Comparison of ENCODE assay signal across 1 cellular context in the genomic region with DNA sequence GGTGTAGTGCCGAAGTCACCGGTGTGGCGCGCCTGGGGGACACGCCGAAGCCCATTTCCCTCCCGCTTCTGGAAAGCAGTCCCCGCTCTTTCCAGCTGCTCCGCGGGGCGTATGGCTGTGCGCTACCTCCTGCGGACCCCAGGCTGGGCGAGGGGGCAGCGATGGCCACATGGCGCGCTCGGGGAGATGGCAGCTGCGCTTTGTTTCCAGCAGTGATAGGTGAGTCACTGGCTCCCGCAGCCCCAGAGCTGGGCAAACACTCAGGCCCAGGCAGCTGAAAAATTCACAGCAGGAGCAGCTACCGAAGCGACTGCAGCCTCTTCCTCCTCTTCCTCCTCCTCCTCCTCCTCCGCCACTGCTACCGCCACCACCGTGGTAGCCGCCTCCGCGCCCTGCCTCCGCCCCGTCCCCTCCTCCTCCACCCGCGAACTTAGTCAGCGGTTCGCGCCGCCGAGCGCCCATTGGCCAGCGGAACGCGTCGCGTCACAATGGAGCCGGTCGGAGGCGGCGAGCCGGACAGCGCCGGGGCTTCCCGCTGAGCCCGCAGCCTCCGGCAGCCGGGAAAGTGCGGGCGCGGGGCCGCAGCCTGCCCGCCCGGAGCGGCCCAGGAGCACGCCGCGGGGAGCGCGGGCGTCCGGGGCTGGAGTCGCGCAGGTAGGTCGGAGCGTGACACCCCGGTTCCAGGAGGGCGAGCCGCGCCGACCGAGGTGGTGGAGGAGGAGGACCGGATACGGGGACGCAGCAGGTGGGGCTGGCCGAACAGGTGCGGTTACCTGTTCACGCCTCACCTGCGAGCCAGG.
TF ChIP-seq lines count a peak whose summit lies in the region.

A gene (plus strand): TSS at position 461 of the 800 bp plus-strand sequence. CDS start 57,822 bp downstream, outside the sequence.

TF ChIP-seq in K562, 482 proteins besides CTCF, POLR2A, EP300 and RAD21 (continued from another document and continues in another):
- TF ChIP-seq, protein P1, sequence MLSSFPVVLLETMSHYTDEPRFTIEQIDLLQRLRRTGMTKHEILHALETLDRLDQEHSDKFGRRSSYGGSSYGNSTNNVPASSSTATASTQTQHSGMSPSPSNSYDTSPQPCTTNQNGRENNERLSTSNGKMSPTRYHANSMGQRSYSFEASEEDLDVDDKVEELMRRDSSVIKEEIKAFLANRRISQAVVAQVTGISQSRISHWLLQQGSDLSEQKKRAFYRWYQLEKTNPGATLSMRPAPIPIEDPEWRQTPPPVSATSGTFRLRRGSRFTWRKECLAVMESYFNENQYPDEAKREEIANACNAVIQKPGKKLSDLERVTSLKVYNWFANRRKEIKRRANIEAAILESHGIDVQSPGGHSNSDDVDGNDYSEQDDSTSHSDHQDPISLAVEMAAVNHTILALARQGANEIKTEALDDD (IDR thresholded peaks at IDR 0.05), result no peak
- TF ChIP-seq SMARCE1 (IDR thresholded peaks at IDR 0.05) (peak; percentile 54), HLTF (IDR thresholded peaks at IDR 0.05) (peak; percentile 71; the same call in 1 of the 2 replicates), KDM1A (IDR thresholded peaks at IDR 0.05) (no peak), FOSL1 (tag; conservative IDR thresholded peaks at IDR 0.05) (peak; percentile 75), MCM3 (IDR thresholded peaks at IDR 0.05) (no peak), SOX6 (IDR thresholded peaks at IDR 0.05) (no peak), RUNX1 (IDR thresholded peaks at IDR 0.05; ENCODE audit: low read depth) (no peak), SMAD2 (IDR thresholded peaks at IDR 0.05; ENCODE audit: low read depth, low read length) (no peak), ZNF23 (CRISPR knock-in tag; IDR thresholded peaks at IDR 0.05) (no peak), TGIF2 (CRISPR knock-in tag; IDR thresholded peaks at IDR 0.05) (0 out of 2 replicates have a peak, but pooled peaks have one; percentile 20), ZNF431 (CRISPR knock-in tag; IDR thresholded peaks at IDR 0.05) (peak; percentile 89), SMARCA5 (IDR thresholded peaks at IDR 0.05) (no peak), TARDBP (IDR thresholded peaks at IDR 0.05) (peak; percentile 50; the same call in 1 of the 2 replicates), NCOA2 (IDR thresholded peaks at IDR 0.05; ENCODE audit: partially characterized antibody in 2 of 2) (no peak), ZNF143 (CRISPR knock-in tag; IDR thresholded peaks at IDR 0.05) (no peak; the same call in 1 of the 2 replicates), ZNF584 (CRISPR knock-in tag; IDR thresholded peaks at IDR 0.05; ENCODE audit: low read depth) (no peak), MXI1 (IDR thresholded peaks at IDR 0.05; ENCODE audit: low read depth, low read length) (no peak), SNRNP70 (optimal IDR thresholded peaks at IDR 0.05; ENCODE audit: low read depth, low read length) (no peak), HEY1 (CRISPR knock-in tag; IDR thresholded peaks at IDR 0.05; ENCODE audit: borderline replicate concordance) (no peak), ZC3H4 (CRISPR knock-in tag; IDR thresholded peaks at IDR 0.05; ENCODE audit: borderline replicate concordance) (peak; percentile 72; the same call in 1 of the 2 replicates), BACH1 (tag; IDR thresholded peaks at IDR 0.05) (no peak), SP2 (IDR thresholded peaks at IDR 0.05; ENCODE audit: extremely low read depth, low read depth, low read length, poor library complexity, severe bottlenecking) (no peak), TCF7 (IDR thresholded peaks at IDR 0.05; ENCODE audit: borderline replicate concordance) (peak; percentile 62; the same call in 1 of the 2 replicates), THRAP3 (IDR thresholded peaks at IDR 0.05; ENCODE audit: borderline replicate concordance) (no peak), ZNF239 (CRISPR knock-in tag; IDR thresholded peaks at IDR 0.05) (no peak), ZNF347 (CRISPR knock-in tag; IDR thresholded peaks at IDR 0.05; ENCODE audit: low read depth) (no peak)
- TF ChIP-seq, protein P2, sequence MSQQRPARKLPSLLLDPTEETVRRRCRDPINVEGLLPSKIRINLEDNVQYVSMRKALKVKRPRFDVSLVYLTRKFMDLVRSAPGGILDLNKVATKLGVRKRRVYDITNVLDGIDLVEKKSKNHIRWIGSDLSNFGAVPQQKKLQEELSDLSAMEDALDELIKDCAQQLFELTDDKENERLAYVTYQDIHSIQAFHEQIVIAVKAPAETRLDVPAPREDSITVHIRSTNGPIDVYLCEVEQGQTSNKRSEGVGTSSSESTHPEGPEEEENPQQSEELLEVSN (IDR thresholded peaks at IDR 0.05; ENCODE audit: borderline replicate concordance in 1 of 2, extremely low read depth in 1 of 2, insufficient read depth in 1 of 2, insufficient read length in 1 of 2, low read depth in 1 of 2, low read length in 1 of 2, poor library complexity in 1 of 2, severe bottlenecking in 1 of 2), result peak; percentile 63 to 98
- TF ChIP-seq, protein P3, sequence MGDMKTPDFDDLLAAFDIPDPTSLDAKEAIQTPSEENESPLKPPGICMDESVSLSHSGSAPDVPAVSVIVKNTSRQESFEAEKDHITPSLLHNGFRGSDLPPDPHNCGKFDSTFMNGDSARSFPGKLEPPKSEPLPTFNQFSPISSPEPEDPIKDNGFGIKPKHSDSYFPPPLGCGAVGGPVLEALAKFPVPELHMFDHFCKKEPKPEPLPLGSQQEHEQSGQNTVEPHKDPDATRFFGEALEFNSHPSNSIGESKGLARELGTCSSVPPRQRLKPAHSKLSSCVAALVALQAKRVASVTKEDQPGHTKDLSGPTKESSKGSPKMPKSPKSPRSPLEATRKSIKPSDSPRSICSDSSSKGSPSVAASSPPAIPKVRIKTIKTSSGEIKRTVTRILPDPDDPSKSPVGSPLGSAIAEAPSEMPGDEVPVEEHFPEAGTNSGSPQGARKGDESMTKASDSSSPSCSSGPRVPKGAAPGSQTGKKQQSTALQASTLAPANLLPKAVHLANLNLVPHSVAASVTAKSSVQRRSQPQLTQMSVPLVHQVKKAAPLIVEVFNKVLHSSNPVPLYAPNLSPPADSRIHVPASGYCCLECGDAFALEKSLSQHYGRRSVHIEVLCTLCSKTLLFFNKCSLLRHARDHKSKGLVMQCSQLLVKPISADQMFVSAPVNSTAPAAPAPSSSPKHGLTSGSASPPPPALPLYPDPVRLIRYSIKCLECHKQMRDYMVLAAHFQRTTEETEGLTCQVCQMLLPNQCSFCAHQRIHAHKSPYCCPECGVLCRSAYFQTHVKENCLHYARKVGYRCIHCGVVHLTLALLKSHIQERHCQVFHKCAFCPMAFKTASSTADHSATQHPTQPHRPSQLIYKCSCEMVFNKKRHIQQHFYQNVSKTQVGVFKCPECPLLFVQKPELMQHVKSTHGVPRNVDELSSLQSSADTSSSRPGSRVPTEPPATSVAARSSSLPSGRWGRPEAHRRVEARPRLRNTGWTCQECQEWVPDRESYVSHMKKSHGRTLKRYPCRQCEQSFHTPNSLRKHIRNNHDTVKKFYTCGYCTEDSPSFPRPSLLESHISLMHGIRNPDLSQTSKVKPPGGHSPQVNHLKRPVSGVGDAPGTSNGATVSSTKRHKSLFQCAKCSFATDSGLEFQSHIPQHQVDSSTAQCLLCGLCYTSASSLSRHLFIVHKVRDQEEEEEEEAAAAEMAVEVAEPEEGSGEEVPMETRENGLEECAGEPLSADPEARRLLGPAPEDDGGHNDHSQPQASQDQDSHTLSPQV (IDR thresholded peaks at IDR 0.05), result peak; percentile 89
- TF ChIP-seq, protein P4, sequence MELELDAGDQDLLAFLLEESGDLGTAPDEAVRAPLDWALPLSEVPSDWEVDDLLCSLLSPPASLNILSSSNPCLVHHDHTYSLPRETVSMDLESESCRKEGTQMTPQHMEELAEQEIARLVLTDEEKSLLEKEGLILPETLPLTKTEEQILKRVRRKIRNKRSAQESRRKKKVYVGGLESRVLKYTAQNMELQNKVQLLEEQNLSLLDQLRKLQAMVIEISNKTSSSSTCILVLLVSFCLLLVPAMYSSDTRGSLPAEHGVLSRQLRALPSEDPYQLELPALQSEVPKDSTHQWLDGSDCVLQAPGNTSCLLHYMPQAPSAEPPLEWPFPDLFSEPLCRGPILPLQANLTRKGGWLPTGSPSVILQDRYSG (tag; conservative IDR thresholded peaks at IDR 0.05; ENCODE audit: low read depth), result no peak; the same call in 1 of the 2 replicates
- TF ChIP-seq, protein P5, sequence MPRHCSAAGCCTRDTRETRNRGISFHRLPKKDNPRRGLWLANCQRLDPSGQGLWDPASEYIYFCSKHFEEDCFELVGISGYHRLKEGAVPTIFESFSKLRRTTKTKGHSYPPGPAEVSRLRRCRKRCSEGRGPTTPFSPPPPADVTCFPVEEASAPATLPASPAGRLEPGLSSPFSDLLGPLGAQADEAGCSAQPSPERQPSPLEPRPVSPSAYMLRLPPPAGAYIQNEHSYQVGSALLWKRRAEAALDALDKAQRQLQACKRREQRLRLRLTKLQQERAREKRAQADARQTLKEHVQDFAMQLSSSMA (CRISPR knock-in tag; IDR thresholded peaks at IDR 0.05), result no peak
- TF ChIP-seq, protein P6, sequence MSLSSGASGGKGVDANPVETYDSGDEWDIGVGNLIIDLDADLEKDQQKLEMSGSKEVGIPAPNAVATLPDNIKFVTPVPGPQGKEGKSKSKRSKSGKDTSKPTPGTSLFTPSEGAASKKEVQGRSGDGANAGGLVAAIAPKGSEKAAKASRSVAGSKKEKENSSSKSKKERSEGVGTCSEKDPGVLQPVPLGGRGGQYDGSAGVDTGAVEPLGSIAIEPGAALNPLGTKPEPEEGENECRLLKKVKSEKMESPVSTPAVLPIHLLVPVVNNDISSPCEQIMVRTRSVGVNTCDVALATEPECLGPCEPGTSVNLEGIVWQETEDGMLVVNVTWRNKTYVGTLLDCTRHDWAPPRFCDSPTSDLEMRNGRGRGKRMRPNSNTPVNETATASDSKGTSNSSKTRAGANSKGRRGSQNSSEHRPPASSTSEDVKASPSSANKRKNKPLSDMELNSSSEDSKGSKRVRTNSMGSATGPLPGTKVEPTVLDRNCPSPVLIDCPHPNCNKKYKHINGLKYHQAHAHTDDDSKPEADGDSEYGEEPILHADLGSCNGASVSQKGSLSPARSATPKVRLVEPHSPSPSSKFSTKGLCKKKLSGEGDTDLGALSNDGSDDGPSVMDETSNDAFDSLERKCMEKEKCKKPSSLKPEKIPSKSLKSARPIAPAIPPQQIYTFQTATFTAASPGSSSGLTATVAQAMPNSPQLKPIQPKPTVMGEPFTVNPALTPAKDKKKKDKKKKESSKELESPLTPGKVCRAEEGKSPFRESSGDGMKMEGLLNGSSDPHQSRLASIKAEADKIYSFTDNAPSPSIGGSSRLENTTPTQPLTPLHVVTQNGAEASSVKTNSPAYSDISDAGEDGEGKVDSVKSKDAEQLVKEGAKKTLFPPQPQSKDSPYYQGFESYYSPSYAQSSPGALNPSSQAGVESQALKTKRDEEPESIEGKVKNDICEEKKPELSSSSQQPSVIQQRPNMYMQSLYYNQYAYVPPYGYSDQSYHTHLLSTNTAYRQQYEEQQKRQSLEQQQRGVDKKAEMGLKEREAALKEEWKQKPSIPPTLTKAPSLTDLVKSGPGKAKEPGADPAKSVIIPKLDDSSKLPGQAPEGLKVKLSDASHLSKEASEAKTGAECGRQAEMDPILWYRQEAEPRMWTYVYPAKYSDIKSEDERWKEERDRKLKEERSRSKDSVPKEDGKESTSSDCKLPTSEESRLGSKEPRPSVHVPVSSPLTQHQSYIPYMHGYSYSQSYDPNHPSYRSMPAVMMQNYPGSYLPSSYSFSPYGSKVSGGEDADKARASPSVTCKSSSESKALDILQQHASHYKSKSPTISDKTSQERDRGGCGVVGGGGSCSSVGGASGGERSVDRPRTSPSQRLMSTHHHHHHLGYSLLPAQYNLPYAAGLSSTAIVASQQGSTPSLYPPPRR (CRISPR knock-in tag; IDR thresholded peaks at IDR 0.05; ENCODE audit: borderline replicate concordance), result peak; percentile 97
- TF ChIP-seq, protein P7, sequence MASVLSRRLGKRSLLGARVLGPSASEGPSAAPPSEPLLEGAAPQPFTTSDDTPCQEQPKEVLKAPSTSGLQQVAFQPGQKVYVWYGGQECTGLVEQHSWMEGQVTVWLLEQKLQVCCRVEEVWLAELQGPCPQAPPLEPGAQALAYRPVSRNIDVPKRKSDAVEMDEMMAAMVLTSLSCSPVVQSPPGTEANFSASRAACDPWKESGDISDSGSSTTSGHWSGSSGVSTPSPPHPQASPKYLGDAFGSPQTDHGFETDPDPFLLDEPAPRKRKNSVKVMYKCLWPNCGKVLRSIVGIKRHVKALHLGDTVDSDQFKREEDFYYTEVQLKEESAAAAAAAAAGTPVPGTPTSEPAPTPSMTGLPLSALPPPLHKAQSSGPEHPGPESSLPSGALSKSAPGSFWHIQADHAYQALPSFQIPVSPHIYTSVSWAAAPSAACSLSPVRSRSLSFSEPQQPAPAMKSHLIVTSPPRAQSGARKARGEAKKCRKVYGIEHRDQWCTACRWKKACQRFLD (CRISPR knock-in tag; IDR thresholded peaks at IDR 0.05), result peak; percentile 81; the same call in 1 of the 2 replicates
- TF ChIP-seq, protein P8, sequence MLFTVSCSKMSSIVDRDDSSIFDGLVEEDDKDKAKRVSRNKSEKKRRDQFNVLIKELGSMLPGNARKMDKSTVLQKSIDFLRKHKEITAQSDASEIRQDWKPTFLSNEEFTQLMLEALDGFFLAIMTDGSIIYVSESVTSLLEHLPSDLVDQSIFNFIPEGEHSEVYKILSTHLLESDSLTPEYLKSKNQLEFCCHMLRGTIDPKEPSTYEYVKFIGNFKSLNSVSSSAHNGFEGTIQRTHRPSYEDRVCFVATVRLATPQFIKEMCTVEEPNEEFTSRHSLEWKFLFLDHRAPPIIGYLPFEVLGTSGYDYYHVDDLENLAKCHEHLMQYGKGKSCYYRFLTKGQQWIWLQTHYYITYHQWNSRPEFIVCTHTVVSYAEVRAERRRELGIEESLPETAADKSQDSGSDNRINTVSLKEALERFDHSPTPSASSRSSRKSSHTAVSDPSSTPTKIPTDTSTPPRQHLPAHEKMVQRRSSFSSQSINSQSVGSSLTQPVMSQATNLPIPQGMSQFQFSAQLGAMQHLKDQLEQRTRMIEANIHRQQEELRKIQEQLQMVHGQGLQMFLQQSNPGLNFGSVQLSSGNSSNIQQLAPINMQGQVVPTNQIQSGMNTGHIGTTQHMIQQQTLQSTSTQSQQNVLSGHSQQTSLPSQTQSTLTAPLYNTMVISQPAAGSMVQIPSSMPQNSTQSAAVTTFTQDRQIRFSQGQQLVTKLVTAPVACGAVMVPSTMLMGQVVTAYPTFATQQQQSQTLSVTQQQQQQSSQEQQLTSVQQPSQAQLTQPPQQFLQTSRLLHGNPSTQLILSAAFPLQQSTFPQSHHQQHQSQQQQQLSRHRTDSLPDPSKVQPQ (CRISPR knock-in tag; IDR thresholded peaks at IDR 0.05; ENCODE audit: borderline replicate concordance), result no peak
- TF ChIP-seq, protein P9, sequence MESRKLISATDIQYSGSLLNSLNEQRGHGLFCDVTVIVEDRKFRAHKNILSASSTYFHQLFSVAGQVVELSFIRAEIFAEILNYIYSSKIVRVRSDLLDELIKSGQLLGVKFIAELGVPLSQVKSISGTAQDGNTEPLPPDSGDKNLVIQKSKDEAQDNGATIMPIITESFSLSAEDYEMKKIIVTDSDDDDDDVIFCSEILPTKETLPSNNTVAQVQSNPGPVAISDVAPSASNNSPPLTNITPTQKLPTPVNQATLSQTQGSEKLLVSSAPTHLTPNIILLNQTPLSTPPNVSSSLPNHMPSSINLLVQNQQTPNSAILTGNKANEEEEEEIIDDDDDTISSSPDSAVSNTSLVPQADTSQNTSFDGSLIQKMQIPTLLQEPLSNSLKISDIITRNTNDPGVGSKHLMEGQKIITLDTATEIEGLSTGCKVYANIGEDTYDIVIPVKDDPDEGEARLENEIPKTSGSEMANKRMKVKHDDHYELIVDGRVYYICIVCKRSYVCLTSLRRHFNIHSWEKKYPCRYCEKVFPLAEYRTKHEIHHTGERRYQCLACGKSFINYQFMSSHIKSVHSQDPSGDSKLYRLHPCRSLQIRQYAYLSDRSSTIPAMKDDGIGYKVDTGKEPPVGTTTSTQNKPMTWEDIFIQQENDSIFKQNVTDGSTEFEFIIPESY (CRISPR knock-in tag; IDR thresholded peaks at IDR 0.05), result peak; percentile 83; the same call in 1 of the 2 replicates
